ENCODE assay signal across 2 cellular contexts in the genomic region with DNA sequence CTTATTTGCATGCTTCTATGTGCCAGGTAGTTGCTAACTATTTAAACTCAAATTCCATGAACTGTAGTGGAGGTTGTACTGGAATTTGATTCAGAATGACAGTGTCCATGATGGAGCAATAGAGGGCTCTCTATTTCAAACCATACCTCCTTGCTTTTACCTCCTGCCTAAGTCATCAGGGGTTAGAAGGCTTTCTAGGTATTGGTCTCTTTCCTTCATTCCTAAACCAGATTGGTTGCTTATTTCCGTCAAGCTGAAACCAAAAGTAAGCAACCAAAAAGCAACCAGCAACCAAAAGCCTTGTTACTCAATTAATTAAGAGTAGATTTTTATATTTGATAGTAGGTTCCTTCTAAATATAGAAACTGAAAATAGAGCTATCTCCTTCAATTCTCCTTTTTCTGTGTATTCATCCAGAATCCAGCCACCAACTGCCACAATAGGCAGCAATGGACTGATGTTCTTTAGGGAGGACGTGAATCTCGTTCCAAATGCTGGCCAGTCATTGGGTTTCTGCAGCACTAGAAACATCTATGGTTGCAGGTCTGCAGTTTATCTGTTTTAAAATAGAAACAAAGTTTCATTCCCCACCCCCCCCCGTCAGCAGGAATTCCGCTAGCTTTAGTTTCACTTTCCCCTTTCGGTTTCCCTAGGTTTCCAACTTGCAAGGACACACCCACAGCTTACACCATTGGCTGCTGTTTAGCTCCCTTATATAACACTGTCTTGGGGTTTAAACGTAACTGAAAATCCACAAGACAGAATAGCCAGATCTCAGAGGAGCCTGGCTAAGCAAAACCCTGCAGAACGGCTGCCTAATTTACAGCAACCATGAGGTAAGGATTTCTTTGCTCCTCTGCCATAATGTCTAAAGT.
TF ChIP-seq lines count a peak whose summit lies in the region.

A gene with protein sequence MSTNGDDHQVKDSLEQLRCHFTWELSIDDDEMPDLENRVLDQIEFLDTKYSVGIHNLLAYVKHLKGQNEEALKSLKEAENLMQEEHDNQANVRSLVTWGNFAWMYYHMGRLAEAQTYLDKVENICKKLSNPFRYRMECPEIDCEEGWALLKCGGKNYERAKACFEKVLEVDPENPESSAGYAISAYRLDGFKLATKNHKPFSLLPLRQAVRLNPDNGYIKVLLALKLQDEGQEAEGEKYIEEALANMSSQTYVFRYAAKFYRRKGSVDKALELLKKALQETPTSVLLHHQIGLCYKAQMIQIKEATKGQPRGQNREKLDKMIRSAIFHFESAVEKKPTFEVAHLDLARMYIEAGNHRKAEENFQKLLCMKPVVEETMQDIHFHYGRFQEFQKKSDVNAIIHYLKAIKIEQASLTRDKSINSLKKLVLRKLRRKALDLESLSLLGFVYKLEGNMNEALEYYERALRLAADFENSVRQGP (plus strand): TSS at position 742 of the 875 bp plus-strand sequence. CDS start 90 bp downstream, at position 832.

TF ChIP-seq in A549, 52 proteins besides CTCF, POLR2A, EP300 and RAD21:
- TF ChIP-seq MAX (IDR thresholded peaks at IDR 0.05) (0 out of 2 replicates have a peak, but pooled peaks have one; percentile 10), PHF8 (IDR thresholded peaks at IDR 0.05; ENCODE audit: borderline replicate concordance, low read depth) (no peak; the same call in 1 of the 2 replicates)
TF ChIP-seq in A549: peak in this region for 1.

TF ChIP-seq in HCT116, 20 proteins besides CTCF, POLR2A, EP300 and RAD21:
- TF ChIP-seq SP1 (IDR thresholded peaks at IDR 0.05; ENCODE audit: low read depth) (peak; percentile 44; the same call in 1 of the 2 replicates), CBX3 (IDR thresholded peaks at IDR 0.05; ENCODE audit: low read depth) (0 out of 2 replicates have a peak, but pooled peaks have one; percentile 15), SIN3A (IDR thresholded peaks at IDR 0.05; ENCODE audit: low read depth) (peak; percentile 39; the same call in 1 of the 2 replicates), EZH2phosphoT487 (IDR thresholded peaks at IDR 0.05; ENCODE audit: borderline replicate concordance) (no peak), JUND (IDR thresholded peaks at IDR 0.05) (no peak)
